Comparison of ENCODE assay signal across 24 cellular contexts in the genomic region with DNA sequence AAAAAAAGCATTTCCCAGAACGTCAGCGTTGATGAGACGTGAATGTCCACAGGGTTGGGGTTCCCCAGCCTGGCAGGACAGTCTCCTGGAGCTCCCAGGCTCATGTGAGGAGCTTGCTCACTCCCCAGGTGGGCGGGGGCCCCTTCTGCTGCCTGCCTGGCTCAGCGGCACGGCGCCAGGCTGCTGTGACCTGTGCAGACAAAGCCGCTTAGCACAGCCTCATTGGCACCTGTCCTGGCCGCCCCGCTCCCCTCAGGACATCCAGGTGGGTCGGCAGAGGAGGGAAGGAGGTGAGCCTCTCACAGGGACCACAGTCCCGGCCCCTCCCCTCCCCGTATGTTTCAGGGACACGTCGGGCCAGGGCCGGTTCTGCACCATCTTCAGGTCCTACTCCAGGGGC. TPM values are rescaled to one million over a fixed set of nuclear protein-coding genes. Genes with fewer than 3 reads are reported as not detected.
A peak's percentile ranks its signal among the peaks of the same experiment; 100 is the strongest.
DNase-seq lines count a peak whose midpoint lies in the region; ATAC-seq and TF ChIP-seq lines count a peak whose summit lies in the region.
"Had no signal": no experiment of that assay in that cellular context is flagged by ENCODE, and none has a peak within 500 bp of the region (broad histone marks: within the 10 kb centered on the region; RNA-seq: fewer than 3 reads in every experiment).

No MANE protein-coding gene starts in this region.

- H3K4me1 ChIP-seq in lung (ENCODE audit: control insufficient read depth in 2 of 2, insufficient read depth in 2 of 2, low read length in 2 of 2): peaks cover 0 to 9% of the 10 kb centered on the region in 2 donors

- H3K27ac Mint-ChIP-seq in naive thymus-derived CD8-positive, alpha-beta T cell: peak overlapping the region in 1 of 10 donors; percentile 65
- H3K27ac Mint-ChIP-seq: IgD-negative memory B cell had no signal

- peaks cover 0 to 6% (median 0%) of the 10 kb centered on the region in 4 donors for H3K4me1 Mint-ChIP-seq in naive thymus-derived CD8-positive, alpha-beta T cell
- H3K4me1 Mint-ChIP-seq: CD8-positive, alpha-beta memory T cell had no signal

- no peak overlapping the region for H3K4me3 Mint-ChIP-seq in naive thymus-derived CD8-positive, alpha-beta T cell
- H3K4me3 Mint-ChIP-seq: CD8-positive, alpha-beta memory T cell; IgD-negative memory B cell had no signal

- H3K27me3 ChIP-seq in lung (ENCODE audit: control insufficient read depth, insufficient read depth): no peaks in the 10 kb centered on the region

- H3K9me3 ChIP-seq in lung (ENCODE audit: control insufficient read depth in 2 of 2, insufficient read depth in 1 of 2, low read length in 1 of 2): peaks cover 0 to 1% of the 10 kb centered on the region in 2 donors

- H3K9me3 Mint-ChIP-seq in naive thymus-derived CD8-positive, alpha-beta T cell: no peaks in the 10 kb centered on the region
- H3K9me3 Mint-ChIP-seq: CD8-positive, alpha-beta memory T cell had no signal

- 74 to 88% methylated on average over 16 of the region's 16 CpGs for WGBS in lung, 2 donors

- in situ Hi-C loops in KBM-7 (cut with MboI; ENCODE audit: low pct_unique_long_range_greater_than_20kb, low sequenced_read_pairs): no loop called here

- TF ChIP-seq CTCF in RWPE1 (conservative IDR thresholded peaks at IDR 0.05; ENCODE audit: low read depth) (no peak), lung (IDR thresholded peaks at IDR 0.05; ENCODE audit: control extremely low read depth, extremely low read depth) (no peak)

- H3K27me3 Mint-ChIP-seq in naive thymus-derived CD8-positive, alpha-beta T cell: no peaks in the 10 kb centered on the region
- H3K27me3 Mint-ChIP-seq: CD8-positive, alpha-beta memory T cell; IgD-negative memory B cell had no signal

- H3K27ac ChIP-seq in RWPE1 (peak overlapping the region; percentile 26), lung (ENCODE audit: low read depth in 1 of 2, low read length in 1 of 2) (peak overlapping the region in 1 of 2 donors; percentile 84)
- H3K27ac ChIP-seq: SK-N-MC had no signal

- no peak for ATAC-seq in lung (ENCODE audit: insufficient read depth, low FRiP score)
- no peak for ATAC-seq in naive thymus-derived CD8-positive, alpha-beta T cell

- H3K4me3 ChIP-seq in lung: peak overlapping the region; percentile 8
- H3K4me3 ChIP-seq: SK-N-MC had no signal

- POLR2A ChIA-PET in RWPE1 (lab: Yijun Ruan, JAX; ENCODE audit: low non-redundant PET): interaction anchor here (0.7 kb wide), 1 partner anchor 279 kb away, joined by 5 read pairs; no protein-coding TSS in a partner anchor
- POLR2A ChIA-PET in naive thymus-derived CD8-positive, alpha-beta T cell (lab: Charles Lee): no interaction called here

- peaks cover 0 to 4% (median 0%) of the 10 kb centered on the region in 3 donors for H3K36me3 Mint-ChIP-seq in naive thymus-derived CD8-positive, alpha-beta T cell

- peak; percentile 20 for DNase-seq in NCI-H2171 treated with DMSO at 0.1 percent for 48 hours (lab: John Stamatoyannopoulos, UW)
- DNase-seq in NCI-H2171 (lab: John Stamatoyannopoulos, UW): no peak
- DNase-seq in RWPE1 (ENCODE audit: low spot score): no peak
- DNase-seq in lung (ENCODE audit: low spot score): no peak
- DNase-seq in KBM-7: no peak
- no peak for DNase-seq in NCI-H774 (lab: John Stamatoyannopoulos, UW)
- DNase-seq in naive thymus-derived CD8-positive, alpha-beta T cell: no peak
- DNase-seq in NCI-H526 treated with DMSO at 0.1 percent for 48 hours (lab: John Stamatoyannopoulos, UW): no peak
- DNase-seq: AML-193; C1 segment of cervical spinal cord; CD8-positive, alpha-beta memory T cell; DMS79 treated with DMSO at 0.1 percent for 48 hours; Karpas-422; NCI-H1694; NCI-H2107; NCI-H2227 treated with DMSO at 0.1 percent for 48 hours; NCI-H510A; OCI-M1; SHP77 treated with DMSO at 0.1 percent for 48 hours had no signal

- peaks cover 0 to 9% of the 10 kb centered on the region in 2 donors for H3K36me3 ChIP-seq in lung (ENCODE audit: control insufficient read depth in 2 of 2, insufficient read depth in 2 of 2, low read length in 2 of 2)

- CTCF ChIA-PET in RWPE1 (lab: Yijun Ruan, JAX): interaction anchor here (1.0 kb wide), 1 partner anchor 31 kb away, joined by 3 read pairs; no protein-coding TSS in a partner anchor

RNA-seq across cellular contexts. Expression of a gene that starts 12.9 kb away (rescaled TPM):
- 1 to 10 TPM in 1 of 2 donors, under 1 TPM in 1; 0.31 to 2.5 TPM for total RNA-seq in lung
- polyA plus RNA-seq in lung: under 1 TPM; 0.44 to 0.79 TPM
- under 1 TPM; 0.47 to 0.57 TPM for total RNA-seq in naive thymus-derived CD8-positive, alpha-beta T cell
- under 1 TPM in 1 of 3 donors, not detected in 2; 0.07 TPM for polyA plus RNA-seq in naive thymus-derived CD8-positive, alpha-beta T cell
- total RNA-seq: A172, H4 had no signal
- polyA plus RNA-seq: AG04450, IgD-negative memory B cell had no signal

RNA-seq across cellular contexts. Expression of a gene that starts 18.2 kb away (rescaled TPM):
- total RNA-seq in lung: 10 to 100 TPM; 36.1 to 89.8 TPM
- polyA plus RNA-seq in lung: 100 to 1,000 TPM; 138 to 200 TPM
- total RNA-seq in naive thymus-derived CD8-positive, alpha-beta T cell: 10 to 100 TPM; 69.2 to 72.6 TPM
- polyA plus RNA-seq in naive thymus-derived CD8-positive, alpha-beta T cell: 10 to 100 TPM; 88.4 to 98.4 (median 89.8) TPM

RNA-seq across cellular contexts. Expression of a gene that starts 23.8 kb away (rescaled TPM):
- total RNA-seq in lung: 10 to 100 TPM in 1 of 2 donors, 1 to 10 TPM in 1; 9.1 to 61.6 TPM
- 100 to 1,000 TPM in 1 of 2 donors, 10 to 100 TPM in 1; 45.0 to 109 TPM for polyA plus RNA-seq in lung
- 10 to 100 TPM; 31.9 to 32.2 TPM for total RNA-seq in naive thymus-derived CD8-positive, alpha-beta T cell
- 10 to 100 TPM; 28.1 to 36.6 (median 35.5) TPM for polyA plus RNA-seq in naive thymus-derived CD8-positive, alpha-beta T cell

RNA-seq across cellular contexts. Expression of a gene that starts 28.0 kb away (rescaled TPM):
- total RNA-seq in lung: 10 to 100 TPM; 25.1 to 58.9 TPM
- polyA plus RNA-seq in lung: 10 to 100 TPM; 34.0 to 53.8 TPM
- total RNA-seq in naive thymus-derived CD8-positive, alpha-beta T cell: 10 to 100 TPM; 18.6 to 19.9 TPM
- polyA plus RNA-seq in naive thymus-derived CD8-positive, alpha-beta T cell: 10 to 100 TPM in 1 of 3 donors, 1 to 10 TPM in 2; 5.8 to 14.6 (median 6.2) TPM

RNA-seq across cellular contexts. Expression of a gene that starts 31.3 kb away (rescaled TPM):
- 10 to 100 TPM; 22.4 to 74.2 TPM for total RNA-seq in lung
- polyA plus RNA-seq in lung: 10 to 100 TPM; 18.6 to 33.4 TPM
- total RNA-seq in naive thymus-derived CD8-positive, alpha-beta T cell: 10 to 100 TPM; 17.8 to 19.2 TPM
- 1 to 10 TPM in 2 of 3 donors, under 1 TPM in 1; 0.27 to 2.5 (median 1.5) TPM for polyA plus RNA-seq in naive thymus-derived CD8-positive, alpha-beta T cell
